In genomic region chr4:172207258-172207657, GRCh38 we compare ENCODE assay signal across 18 cellular contexts.
"Had no signal": no experiment of that assay in that cellular context is flagged by ENCODE, and none has a peak within 500 bp of the region (broad histone marks: within the 10 kb centered on the region; RNA-seq: fewer than 3 reads in every experiment).

No MANE protein-coding gene starts in this region.

- H3K27ac Mint-ChIP-seq: activated CD4-positive, alpha-beta T cell treated with anti-CD3 and anti-CD28 coated beads, Interleukin-2, amount 10 ng/mL, durations not matched to agents 7 days and 5 days; activated CD8-positive, alpha-beta T cell treated with anti-CD3 and anti-CD28 coated beads, Interleukin-2, amount 10 ng/mL, durations not matched to agents 7 days and 5 days; activated naive CD4-positive, alpha-beta T cell treated with anti-CD3 and anti-CD28 coated beads, Interleukin-2, amount 10 ng/mL, durations not matched to agents 7 days and 5 days; activated naive CD8-positive, alpha-beta T cell treated with anti-CD3 and anti-CD28 coated beads, Interleukin-2, amount 50 U/mL, for 24 hours; brain; effector memory CD8-positive, alpha-beta T cell; naive thymus-derived CD4-positive, alpha-beta T cell; neural progenitor cell; stimulated activated naive B cell treated with anti-CD40 and anti-IgM and Interleukin-4, amounts not matched to agents 10 μg/mL and 1 μg/mL and 100 μg/mL, for 72 hours had no signal

- H3K4me1 ChIP-seq: neural progenitor cell, pancreas, sigmoid colon, thyroid gland had no signal

- H3K9me3 ChIP-seq: pancreas, sigmoid colon, thyroid gland had no signal

- H3K36me3 ChIP-seq: neural progenitor cell, pancreas, sigmoid colon, thyroid gland had no signal

- H3K4me3 Mint-ChIP-seq: activated CD4-positive, alpha-beta T cell treated with anti-CD3 and anti-CD28 coated beads, Interleukin-2, amount 10 ng/mL, durations not matched to agents 7 days and 5 days; activated CD8-positive, alpha-beta T cell treated with anti-CD3 and anti-CD28 coated beads, Interleukin-2, amount 10 ng/mL, durations not matched to agents 7 days and 5 days; activated naive CD4-positive, alpha-beta T cell treated with anti-CD3 and anti-CD28 coated beads, Interleukin-2, amount 10 ng/mL, durations not matched to agents 7 days and 5 days; activated naive CD8-positive, alpha-beta T cell treated with anti-CD3 and anti-CD28 coated beads, Interleukin-2, amount 50 U/mL, for 24 hours; activated T-cell treated with anti-CD3 and anti-CD28 coated beads, Interleukin-2, amount 50 U/mL, for 4 hours; brain; effector memory CD8-positive, alpha-beta T cell; naive thymus-derived CD4-positive, alpha-beta T cell; neural progenitor cell; stimulated activated naive B cell treated with anti-CD40 and anti-IgM and Interleukin-4, amounts not matched to agents 10 μg/mL and 1 μg/mL and 100 μg/mL, for 72 hours had no signal

- H3K4me1 Mint-ChIP-seq: activated CD4-positive, alpha-beta T cell treated with anti-CD3 and anti-CD28 coated beads, Interleukin-2, amount 10 ng/mL, durations not matched to agents 7 days and 5 days; activated naive CD4-positive, alpha-beta T cell treated with anti-CD3 and anti-CD28 coated beads, Interleukin-2, amount 10 ng/mL, durations not matched to agents 7 days and 5 days; activated naive CD8-positive, alpha-beta T cell treated with anti-CD3 and anti-CD28 coated beads, Interleukin-2, amount 50 U/mL, for 24 hours; brain; naive thymus-derived CD4-positive, alpha-beta T cell had no signal

- H3K9me3 Mint-ChIP-seq: brain; neural progenitor cell; stimulated activated naive B cell treated with anti-CD40 and anti-IgM and Interleukin-4, amounts not matched to agents 10 μg/mL and 1 μg/mL and 100 μg/mL, for 72 hours had no signal

- H3K27me3 ChIP-seq: neural progenitor cell, pancreas, sigmoid colon, thyroid gland had no signal

- ATAC-seq: activated CD4-positive, CD25-positive, alpha-beta regulatory T cell treated with anti-CD3 and anti-CD28 coated beads, Interleukin-2, amount 50 U/mL, for 24 hours; activated CD8-positive, alpha-beta T cell treated with anti-CD3 and anti-CD28 coated beads, Interleukin-2, amount 10 ng/mL, durations not matched to agents 7 days and 5 days; activated naive CD8-positive, alpha-beta T cell treated with anti-CD3 and anti-CD28 coated beads, Interleukin-2, amount 50 U/mL, for 24 hours; activated T-cell treated with anti-CD3 and anti-CD28 coated beads, Interleukin-2, amount 50 U/mL, for 4 hours; effector memory CD8-positive, alpha-beta T cell; left cardiac atrium; naive thymus-derived CD4-positive, alpha-beta T cell; pancreas; stimulated activated naive B cell treated with anti-CD40 and anti-IgM and Interleukin-4, amounts not matched to agents 10 μg/mL and 1 μg/mL and 100 μg/mL, for 72 hours had no signal

- DNase-seq: activated CD4-positive, alpha-beta T cell treated with anti-CD3 and anti-CD28 coated beads, Interleukin-2, amount 10 ng/mL, durations not matched to agents 7 days and 5 days; activated CD8-positive, alpha-beta T cell treated with anti-CD3 and anti-CD28 coated beads, Interleukin-2, amount 10 ng/mL, durations not matched to agents 7 days and 5 days; activated naive CD4-positive, alpha-beta T cell treated with anti-CD3 and anti-CD28 coated beads, Interleukin-2, amount 10 ng/mL, durations not matched to agents 7 days and 5 days; activated naive CD8-positive, alpha-beta T cell treated with anti-CD3 and anti-CD28 coated beads, Interleukin-2, amount 50 U/mL, for 24 hours; activated T-cell treated with anti-CD3 and anti-CD28 coated beads, Interleukin-2, amount 50 U/mL, for 4 hours; caudate nucleus; effector memory CD8-positive, alpha-beta T cell; left cardiac atrium; mesendoderm; naive thymus-derived CD4-positive, alpha-beta T cell; pancreas; sigmoid colon; stimulated activated naive B cell treated with anti-CD40 and anti-IgM and Interleukin-4, amounts not matched to agents 10 μg/mL and 1 μg/mL and 100 μg/mL, for 72 hours; T1000; thyroid gland had no signal

- H3K4me3 ChIP-seq: neural progenitor cell, pancreas, sigmoid colon, thyroid gland had no signal

- H3K36me3 Mint-ChIP-seq: activated naive CD4-positive, alpha-beta T cell treated with anti-CD3 and anti-CD28 coated beads, Interleukin-2, amount 10 ng/mL, durations not matched to agents 7 days and 5 days; brain; neural progenitor cell; stimulated activated naive B cell treated with anti-CD40 and anti-IgM and Interleukin-4, amounts not matched to agents 10 μg/mL and 1 μg/mL and 100 μg/mL, for 72 hours had no signal

- H3K27me3 Mint-ChIP-seq: activated CD4-positive, alpha-beta T cell treated with anti-CD3 and anti-CD28 coated beads, Interleukin-2, amount 10 ng/mL, durations not matched to agents 7 days and 5 days; activated naive CD4-positive, alpha-beta T cell treated with anti-CD3 and anti-CD28 coated beads, Interleukin-2, amount 10 ng/mL, durations not matched to agents 7 days and 5 days; activated naive CD8-positive, alpha-beta T cell treated with anti-CD3 and anti-CD28 coated beads, Interleukin-2, amount 50 U/mL, for 24 hours; brain; effector memory CD8-positive, alpha-beta T cell; naive thymus-derived CD4-positive, alpha-beta T cell; stimulated activated naive B cell treated with anti-CD40 and anti-IgM and Interleukin-4, amounts not matched to agents 10 μg/mL and 1 μg/mL and 100 μg/mL, for 72 hours had no signal
